In genomic region chr19:44903602-44904425, GRCh38 we compare ENCODE assay signal across 1 cellular context.
TF ChIP-seq lines count a peak whose summit lies in the region.

No MANE protein-coding gene starts in this region.

TF ChIP-seq in HepG2, 621 proteins besides CTCF, POLR2A, EP300 and RAD21 (continued from another document and continues in another):
- TF ChIP-seq KIAA2018 (CRISPR knock-in tag; IDR thresholded peaks at IDR 0.05; ENCODE audit: borderline replicate concordance) (no peak), ATF5 (CRISPR knock-in tag; IDR thresholded peaks at IDR 0.05; ENCODE audit: low read depth) (0 out of 2 replicates have a peak, but pooled peaks have one; percentile 63), PBX2 (CRISPR knock-in tag; IDR thresholded peaks at IDR 0.05) (no peak), ZNF275 (CRISPR knock-in tag; IDR thresholded peaks at IDR 0.05; ENCODE audit: borderline replicate concordance) (no peak), SP1 (IDR thresholded peaks at IDR 0.05) (no peak), SP1 (CRISPR knock-in tag; IDR thresholded peaks at IDR 0.05) (peak; percentile 15), SRSF4 (IDR thresholded peaks at IDR 0.05; ENCODE audit: low read depth, low read length, poor library complexity, severe bottlenecking) (no peak), LBX2 (CRISPR knock-in tag; IDR thresholded peaks at IDR 0.05; ENCODE audit: borderline replicate concordance) (no peak), ZNF33B (CRISPR knock-in tag; IDR thresholded peaks at IDR 0.05) (no peak; the same call in 1 of the 2 replicates), ZEB1 (IDR thresholded peaks at IDR 0.05; ENCODE audit: insufficient replicate concordance, low read depth) (no peak), JUNB (CRISPR knock-in tag; IDR thresholded peaks at IDR 0.05; ENCODE audit: borderline replicate concordance) (no peak), GMEB2 (CRISPR knock-in tag; IDR thresholded peaks at IDR 0.05; ENCODE audit: low read depth) (no peak), CBX1 (IDR thresholded peaks at IDR 0.05; ENCODE audit: low read depth) (no peak), CHCHD3 (CRISPR knock-in tag; IDR thresholded peaks at IDR 0.05) (no peak), HNRNPUL1 (IDR thresholded peaks at IDR 0.05; ENCODE audit: low read depth, low read length) (no peak), DNMT3B (CRISPR knock-in tag; conservative IDR thresholded peaks at IDR 0.05) (0 out of 2 replicates have a peak, but pooled peaks have one; percentile 43), DMAP1 (CRISPR knock-in tag; IDR thresholded peaks at IDR 0.05) (peak; percentile 69), PAF1 (CRISPR knock-in tag; IDR thresholded peaks at IDR 0.05) (peak; percentile 89), MXD1 (CRISPR knock-in tag; IDR thresholded peaks at IDR 0.05) (no peak), RNF219 (CRISPR knock-in tag; IDR thresholded peaks at IDR 0.05) (no peak), ARID5B (CRISPR knock-in tag; IDR thresholded peaks at IDR 0.05) (peak; percentile 82), ZNF615 (CRISPR knock-in tag; IDR thresholded peaks at IDR 0.05; ENCODE audit: borderline replicate concordance) (no peak; the same call in 1 of the 2 replicates), MED13 (CRISPR knock-in tag; IDR thresholded peaks at IDR 0.05) (peak; percentile 55; the same call in 1 of the 2 replicates), YEATS4 (CRISPR knock-in tag; IDR thresholded peaks at IDR 0.05; ENCODE audit: borderline replicate concordance) (peak; percentile 83), ATF4 (CRISPR knock-in tag; IDR thresholded peaks at IDR 0.05) (no peak), ATF6 (CRISPR knock-in tag; conservative IDR thresholded peaks at IDR 0.05) (no peak; the same call in 1 of the 2 replicates), SMAD9 (CRISPR knock-in tag; IDR thresholded peaks at IDR 0.05) (no peak), MIER3 (CRISPR knock-in tag; IDR thresholded peaks at IDR 0.05; ENCODE audit: borderline replicate concordance) (peak; percentile 75; the same call in 1 of the 2 replicates)
